ENCODE assay signal across 15 cellular contexts in the genomic region with DNA sequence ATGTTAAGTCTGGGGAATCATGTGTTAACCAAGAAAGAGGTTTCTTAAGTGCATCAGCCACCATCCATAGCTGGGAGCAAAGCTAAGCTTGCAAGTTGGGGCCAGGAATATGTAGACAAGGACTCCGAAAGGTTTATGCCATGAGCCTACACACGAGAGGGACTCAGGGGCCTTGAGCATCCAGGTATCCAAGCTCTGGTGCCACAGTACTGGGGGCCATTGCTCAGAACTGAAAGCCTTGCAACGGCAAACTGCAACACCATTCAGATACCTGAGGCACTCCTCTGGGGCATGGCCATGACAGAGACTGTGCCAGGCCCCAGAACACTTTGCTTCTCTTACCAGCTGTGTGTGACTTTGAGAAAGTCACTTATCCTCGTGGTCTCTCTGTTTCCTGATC. TPM values are rescaled to one million over a fixed set of nuclear protein-coding genes. Genes with fewer than 3 reads are reported as not detected.
DNase-seq lines count a peak whose midpoint lies in the region; ATAC-seq, FAIRE-seq and TF ChIP-seq lines count a peak whose summit lies in the region.
"Had no signal": no experiment of that assay in that cellular context is flagged by ENCODE, and none has a peak within 500 bp of the region (broad histone marks: within the 10 kb centered on the region; RNA-seq: fewer than 3 reads in every experiment).

No MANE protein-coding gene starts in this region.

- H3K27me3 Mint-ChIP-seq in endothelial cell (ENCODE audit: unreplicated experiment) (peaks cover 2% of the 10 kb centered on the region), neural progenitor cell (ENCODE audit: insufficient read depth, low read depth) (peaks cover 2% of the 10 kb centered on the region)
- H3K27me3 Mint-ChIP-seq: B cell had no signal

- no peak for TF ChIP-seq CTCF in endothelial cell (IDR thresholded peaks at IDR 0.05; ENCODE audit: unreplicated experiment)
- no peak for TF ChIP-seq CTCF in neural progenitor cell (IDR thresholded peaks at IDR 0.05)
- TF ChIP-seq CTCF in D721Med (IDR thresholded peaks at IDR 0.05; ENCODE audit: insufficient read depth, missing control alignments): no peak
- TF ChIP-seq CTCF in kidney (IDR thresholded peaks at IDR 0.05; ENCODE audit: borderline replicate concordance, extremely low read depth, insufficient read depth): no peak

- H3K36me3 ChIP-seq in HUES48 (ENCODE audit: control insufficient read depth, insufficient read depth, low read length): no peaks in the 10 kb centered on the region
- H3K36me3 ChIP-seq in neural progenitor cell: no peaks in the 10 kb centered on the region
- no peaks in the 10 kb centered on the region for H3K36me3 ChIP-seq in kidney (ENCODE audit: control insufficient read depth in 1 of 2, insufficient read depth in 2 of 2, low read length in 2 of 2)
- H3K36me3 ChIP-seq: BLaER1 treated with 17β-estradiol and CSF1 and Interleukin-3, amounts not matched to agents 10 nM and 100 nM; HAP-1 had no signal

- H3K9me3 Mint-ChIP-seq in endothelial cell (ENCODE audit: unreplicated experiment) (no peaks in the 10 kb centered on the region), neural progenitor cell (peaks cover 2% of the 10 kb centered on the region)

- H3K4me3 ChIP-seq in HUES48 (ENCODE audit: low read depth, low read length): no peak overlapping the region
- H3K4me3 ChIP-seq in neural progenitor cell: no peak overlapping the region
- H3K4me3 ChIP-seq in kidney (ENCODE audit: low read length in 2 of 2): no peak overlapping the region
- H3K4me3 ChIP-seq: BLaER1 treated with 17β-estradiol and CSF1 and Interleukin-3, amounts not matched to agents 10 nM and 100 nM; HAP-1 had no signal

- intact Hi-C loops in kidney (cut with DNase I): no loop called here

- DNase-seq in endothelial cell (ENCODE audit: low spot score): no peak
- DNase-seq in neural progenitor cell (ENCODE audit: low spot score): no peak
- no peak for DNase-seq in D721Med (ENCODE audit: insufficient read length, low spot score)
- DNase-seq in kidney: no peak
- DNase-seq: CD8-positive, alpha-beta T cell; KG1 had no signal

- peak overlapping the region; percentile 96 for H3K27ac Mint-ChIP-seq in endothelial cell (ENCODE audit: unreplicated experiment)
- no peak overlapping the region for H3K27ac Mint-ChIP-seq in neural progenitor cell
- H3K27ac Mint-ChIP-seq: B cell; CD8-positive, alpha-beta T cell had no signal

- H3K27ac ChIP-seq in HUES48 (ENCODE audit: low read depth, low read length): peak overlapping the region; percentile 56
- no peak overlapping the region for H3K27ac ChIP-seq in neural progenitor cell
- no peak overlapping the region for H3K27ac ChIP-seq in kidney (ENCODE audit: low read depth in 2 of 2, low read length in 2 of 2)
- H3K27ac ChIP-seq: BLaER1 treated with 17β-estradiol and CSF1 and Interleukin-3, amounts not matched to agents 10 nM and 100 nM; HL-60 had no signal

- FAIRE-seq in D721Med (lab: Jason Lieb, UNC): no peak
- no peak for FAIRE-seq in kidney (lab: Jason Lieb, UNC)
- FAIRE-seq: G401.6, GM12892, GM18507 had no signal

- peaks cover 7% of the 10 kb centered on the region for H3K4me1 ChIP-seq in HUES48 (ENCODE audit: control insufficient read depth, insufficient read depth, low read length)
- H3K4me1 ChIP-seq in neural progenitor cell: peaks cover 12% of the 10 kb centered on the region
- H3K4me1 ChIP-seq in kidney (ENCODE audit: control insufficient read depth in 1 of 2, insufficient read depth in 1 of 2, low read depth in 1 of 2, low read length in 2 of 2): no peaks in the 10 kb centered on the region
- H3K4me1 ChIP-seq: BLaER1 treated with 17β-estradiol and CSF1 and Interleukin-3, amounts not matched to agents 10 nM and 100 nM; HAP-1 had no signal

- H3K4me2 ChIP-seq in neural progenitor cell: peak overlapping the region; percentile 54
- H3K4me2 ChIP-seq: BLaER1 treated with 17β-estradiol and CSF1 and Interleukin-3, amounts not matched to agents 10 nM and 100 nM had no signal

- no peaks in the 10 kb centered on the region for H3K27me3 ChIP-seq in HUES48 (ENCODE audit: control insufficient read depth, insufficient read depth, low read length)
- H3K27me3 ChIP-seq in neural progenitor cell: peaks cover 40% of the 10 kb centered on the region
- H3K27me3 ChIP-seq: BLaER1 treated with 17β-estradiol and CSF1 and Interleukin-3, amounts not matched to agents 10 nM and 100 nM had no signal

- no peak overlapping the region for H3K4me3 Mint-ChIP-seq in endothelial cell (ENCODE audit: unreplicated experiment)
- H3K4me3 Mint-ChIP-seq in neural progenitor cell: no peak overlapping the region
- H3K4me3 Mint-ChIP-seq: B cell; CD8-positive, alpha-beta T cell had no signal

- H2AFZ ChIP-seq in neural progenitor cell (replicated peaks): no peak overlapping the region

- peaks cover 57% of the 10 kb centered on the region for H3K4me1 Mint-ChIP-seq in endothelial cell (ENCODE audit: unreplicated experiment)
- peaks cover 12% of the 10 kb centered on the region for H3K4me1 Mint-ChIP-seq in neural progenitor cell
- H3K4me1 Mint-ChIP-seq: B cell had no signal

- peaks cover 6% of the 10 kb centered on the region; the same call in 1 of the 2 replicates for H3K9me3 ChIP-seq in HUES48 (ENCODE audit: control insufficient read depth, insufficient read depth, low read length)
- H3K9me3 ChIP-seq in neural progenitor cell (ENCODE audit: low read depth): no peaks in the 10 kb centered on the region
- no peaks in the 10 kb centered on the region for H3K9me3 ChIP-seq in kidney (ENCODE audit: control insufficient read depth in 1 of 2, low read length in 2 of 2)
- H3K9me3 ChIP-seq: HAP-1 had no signal

- no peaks in the 10 kb centered on the region for H4K20me1 ChIP-seq in neural progenitor cell (ENCODE audit: low read depth)
- H4K20me1 ChIP-seq: BLaER1 treated with 17β-estradiol and CSF1 and Interleukin-3, amounts not matched to agents 10 nM and 100 nM had no signal

- H3F3A ChIP-seq in neural progenitor cell (ENCODE audit: low read depth): no peaks in the 10 kb centered on the region

- no peak for ATAC-seq in HG03159 (IDR thresholded peaks at IDR 0.05; ENCODE audit: unreplicated experiment)
- ATAC-seq: CD8-positive, alpha-beta T cell had no signal

- H3K36me3 Mint-ChIP-seq in endothelial cell (ENCODE audit: low read depth, unreplicated experiment) (peaks cover 10% of the 10 kb centered on the region), neural progenitor cell (no peaks in the 10 kb centered on the region)
- H3K36me3 Mint-ChIP-seq: CD8-positive, alpha-beta T cell had no signal

- H3K79me2 ChIP-seq in neural progenitor cell (ENCODE audit: low read depth): no peaks in the 10 kb centered on the region

- H3K9ac ChIP-seq in HUES48 (ENCODE audit: low read depth, low read length) (no peak overlapping the region), neural progenitor cell (no peak overlapping the region), kidney (ENCODE audit: low read length in 2 of 2) (no peak overlapping the region)
- H3K9ac ChIP-seq: BLaER1 treated with 17β-estradiol and CSF1 and Interleukin-3, amounts not matched to agents 10 nM and 100 nM had no signal

RNA-seq across cellular contexts. Expression of gene PRND, which starts 27.6 kb away (rescaled TPM):
- total RNA-seq in endothelial cell (ENCODE audit: unreplicated experiment) (371 TPM), neural progenitor cell (ENCODE audit: low replicate concordance) (not detected in 2 replicates), kidney (not detected)
- polyA plus RNA-seq in kidney (ENCODE audit: insufficient read depth, low read depth, low replicate concordance): not detected
- total RNA-seq: B cell; CD8-positive, alpha-beta T cell had no signal

Comparison
In these comparisons a context has a peak if more than half of its experiments do, and no peak if none do; other contexts are left out.
1. RNA of gene PRND, which starts 27.6 kb away (total RNA-seq): 371 TPM in endothelial cell (single experiment); not detected in neural progenitor cell and not detected in kidney (single experiment); every median in the first group is over 100 times any median in the second.